1 cellular context compared by ENCODE assay signal in genomic region chr17:59842901-59843652, GRCh38.
TF ChIP-seq lines count a peak whose summit lies in the region.

No MANE protein-coding gene starts in this region.

TF ChIP-seq in HepG2, 621 proteins besides CTCF, POLR2A, EP300 and RAD21 (continued from another document and continues in another):
- TF ChIP-seq ZNF10 (CRISPR knock-in tag; IDR thresholded peaks at IDR 0.05; ENCODE audit: borderline replicate concordance, low read depth): no peak
- TF ChIP-seq WIZ (CRISPR knock-in tag; IDR thresholded peaks at IDR 0.05): peak; percentile 77; the same call in 1 of the 2 replicates
- 0 out of 2 replicates have a peak, but pooled peaks have one; percentile 22 for TF ChIP-seq ZSCAN25 (CRISPR knock-in tag; IDR thresholded peaks at IDR 0.05)
- 0 out of 2 replicates have a peak, but pooled peaks have one; percentile 8 for TF ChIP-seq TFDP1 (CRISPR knock-in tag; IDR thresholded peaks at IDR 0.05; ENCODE audit: borderline replicate concordance)
- TF ChIP-seq CREBL2 (CRISPR knock-in tag; IDR thresholded peaks at IDR 0.05; ENCODE audit: borderline replicate concordance): peak; percentile 67; the same call in 1 of the 2 replicates
- TF ChIP-seq TFE3 (CRISPR knock-in tag; IDR thresholded peaks at IDR 0.05): peak; percentile 83; the same call in 1 of the 2 replicates
- TF ChIP-seq NR2C2 (CRISPR knock-in tag; IDR thresholded peaks at IDR 0.05; ENCODE audit: borderline replicate concordance): peak; percentile 30
- TF ChIP-seq ZNF816 (CRISPR knock-in tag; IDR thresholded peaks at IDR 0.05; ENCODE audit: borderline replicate concordance): 0 out of 2 replicates have a peak, but pooled peaks have one; percentile 8
- TF ChIP-seq ZNF136 (CRISPR knock-in tag; IDR thresholded peaks at IDR 0.05; ENCODE audit: low read depth): peak; percentile 85
- peak; percentile 83 for TF ChIP-seq ZNF205 (CRISPR knock-in tag; IDR thresholded peaks at IDR 0.05)
- TF ChIP-seq U2AF1 (optimal IDR thresholded peaks at IDR 0.05; ENCODE audit: low read depth, low read length): no peak
- no peak; the same call in 1 of the 2 replicates for TF ChIP-seq ZKSCAN1 (IDR thresholded peaks at IDR 0.05; ENCODE audit: low read length)
- no peak for TF ChIP-seq FOXP1 (IDR thresholded peaks at IDR 0.05)
- TF ChIP-seq FOXP1 (CRISPR knock-in tag; IDR thresholded peaks at IDR 0.05): no peak
- TF ChIP-seq ZNF432 (CRISPR knock-in tag; IDR thresholded peaks at IDR 0.05; ENCODE audit: borderline replicate concordance): no peak
- TF ChIP-seq ISL2 (CRISPR knock-in tag; IDR thresholded peaks at IDR 0.05): peak; percentile 37; the same call in 1 of the 2 replicates
- no peak for TF ChIP-seq ZNF7 (CRISPR knock-in tag; IDR thresholded peaks at IDR 0.05)
- TF ChIP-seq CC2D1A (CRISPR knock-in tag; IDR thresholded peaks at IDR 0.05): peak; percentile 84; the same call in 1 of the 2 replicates
- peak; percentile 2; the same call in 1 of the 2 replicates for TF ChIP-seq KMT2B (CRISPR knock-in tag; IDR thresholded peaks at IDR 0.05)
- 0 out of 2 replicates have a peak, but pooled peaks have one; percentile 77 for TF ChIP-seq ZNF224 (CRISPR knock-in tag; IDR thresholded peaks at IDR 0.05)
- TF ChIP-seq ARNT (IDR thresholded peaks at IDR 0.05): no peak
- peak; percentile 41; the same call in 1 of the 2 replicates for TF ChIP-seq CREB3 (CRISPR knock-in tag; IDR thresholded peaks at IDR 0.05)
- TF ChIP-seq ZNF30 (CRISPR knock-in tag; IDR thresholded peaks at IDR 0.05): no peak
- peak; percentile 100 for TF ChIP-seq FUBP1 (CRISPR knock-in tag; IDR thresholded peaks at IDR 0.05; ENCODE audit: borderline replicate concordance)
- peak; percentile 34; the same call in 1 of the 2 replicates for TF ChIP-seq ZBTB25 (CRISPR knock-in tag; IDR thresholded peaks at IDR 0.05)
- TF ChIP-seq TP53 (CRISPR knock-in tag; conservative IDR thresholded peaks at IDR 0.05): 0 out of 2 replicates have a peak, but pooled peaks have one; percentile 12
- peak; percentile 79; the same call in 1 of the 2 replicates for TF ChIP-seq DRAP1 (CRISPR knock-in tag; IDR thresholded peaks at IDR 0.05)
- TF ChIP-seq ZNF251 (CRISPR knock-in tag; IDR thresholded peaks at IDR 0.05): no peak
- peak; percentile 44; the same call in 1 of the 2 replicates for TF ChIP-seq CBFB (CRISPR knock-in tag; IDR thresholded peaks at IDR 0.05)
- TF ChIP-seq CBX2 (IDR thresholded peaks at IDR 0.05; ENCODE audit: low read depth, low read length): no peak
- no peak for TF ChIP-seq CBX2 (CRISPR knock-in tag; IDR thresholded peaks at IDR 0.05; ENCODE audit: low read depth)
- no peak for TF ChIP-seq ZNF280D (CRISPR knock-in tag; IDR thresholded peaks at IDR 0.05)
- no peak; the same call in 1 of the 2 replicates for TF ChIP-seq DDIT3 (CRISPR knock-in tag; IDR thresholded peaks at IDR 0.05)
- peak; percentile 48; the same call in 1 of the 2 replicates for TF ChIP-seq RXRB (CRISPR knock-in tag; IDR thresholded peaks at IDR 0.05; ENCODE audit: borderline replicate concordance)
- peak; percentile 82; the same call in 1 of the 2 replicates for TF ChIP-seq ZNF776 (CRISPR knock-in tag; IDR thresholded peaks at IDR 0.05)
- peak; percentile 98 for TF ChIP-seq MBD4 (IDR thresholded peaks at IDR 0.05; ENCODE audit: borderline replicate concordance, low read length)
- TF ChIP-seq KLF6 (CRISPR knock-in tag; IDR thresholded peaks at IDR 0.05): 0 out of 2 replicates have a peak, but pooled peaks have one; percentile 4
- TF ChIP-seq RXRA (CRISPR knock-in tag; IDR thresholded peaks at IDR 0.05): peak; percentile 58
- 0 out of 2 replicates have a peak, but pooled peaks have one; percentile 18 for TF ChIP-seq ESRRA (CRISPR knock-in tag; IDR thresholded peaks at IDR 0.05; ENCODE audit: low read depth)
- peak; percentile 72; the same call in 1 of the 2 replicates for TF ChIP-seq YEATS2 (CRISPR knock-in tag; IDR thresholded peaks at IDR 0.05; ENCODE audit: borderline replicate concordance)
- peak; percentile 97 for TF ChIP-seq ZFP36L1 (CRISPR knock-in tag; IDR thresholded peaks at IDR 0.05)
- peak; percentile 31 for TF ChIP-seq ZNF589 (CRISPR knock-in tag; conservative IDR thresholded peaks at IDR 0.05)
- peak; percentile 55; the same call in 1 of the 2 replicates for TF ChIP-seq SPEN (CRISPR knock-in tag; IDR thresholded peaks at IDR 0.05; ENCODE audit: low read depth)
- TF ChIP-seq ZNF253 (CRISPR knock-in tag; IDR thresholded peaks at IDR 0.05; ENCODE audit: borderline replicate concordance): no peak; the same call in 1 of the 2 replicates
- TF ChIP-seq PHF8 (CRISPR knock-in tag; IDR thresholded peaks at IDR 0.05): 0 out of 2 replicates have a peak, but pooled peaks have one; percentile 16
- TF ChIP-seq MAFG (CRISPR knock-in tag; IDR thresholded peaks at IDR 0.05): no peak
- peak; percentile 63 for TF ChIP-seq ZBTB33 (CRISPR knock-in tag; IDR thresholded peaks at IDR 0.05)
- TF ChIP-seq ZNF788 (CRISPR knock-in tag; IDR thresholded peaks at IDR 0.05; ENCODE audit: borderline replicate concordance): no peak; the same call in 1 of the 2 replicates
- TF ChIP-seq ZMYM2 (CRISPR knock-in tag; IDR thresholded peaks at IDR 0.05): peak; percentile 97
- TF ChIP-seq GATA4 (IDR thresholded peaks at IDR 0.05; ENCODE audit: borderline replicate concordance, low read depth): peak; percentile 75
- peak; percentile 59; the same call in 1 of the 2 replicates for TF ChIP-seq MTA1 (CRISPR knock-in tag; IDR thresholded peaks at IDR 0.05; ENCODE audit: borderline replicate concordance)
- TF ChIP-seq ZBTB39 (CRISPR knock-in tag; IDR thresholded peaks at IDR 0.05): 0 out of 2 replicates have a peak, but pooled peaks have one; percentile 38
- TF ChIP-seq RARA (CRISPR knock-in tag; IDR thresholded peaks at IDR 0.05): peak; percentile 57
- peak; percentile 83; the same call in 1 of the 2 replicates for TF ChIP-seq ZSCAN21 (CRISPR knock-in tag; IDR thresholded peaks at IDR 0.05; ENCODE audit: borderline replicate concordance)
